1 cellular context compared by ENCODE assay signal in genomic region chr17:43011728-43012472, GRCh38.
TF ChIP-seq lines count a peak whose summit lies in the region.

No MANE protein-coding gene starts in this region.

TF ChIP-seq in HepG2, 621 proteins besides CTCF, POLR2A, EP300 and RAD21 (continues in another document):
- TF ChIP-seq ZNF790 (CRISPR knock-in tag; IDR thresholded peaks at IDR 0.05; ENCODE audit: borderline replicate concordance): no peak
- no peak for TF ChIP-seq ZNF382 (CRISPR knock-in tag; IDR thresholded peaks at IDR 0.05; ENCODE audit: borderline replicate concordance)
- TF ChIP-seq ZNF333 (CRISPR knock-in tag; IDR thresholded peaks at IDR 0.05; ENCODE audit: borderline replicate concordance): no peak
- TF ChIP-seq, protein P1, sequence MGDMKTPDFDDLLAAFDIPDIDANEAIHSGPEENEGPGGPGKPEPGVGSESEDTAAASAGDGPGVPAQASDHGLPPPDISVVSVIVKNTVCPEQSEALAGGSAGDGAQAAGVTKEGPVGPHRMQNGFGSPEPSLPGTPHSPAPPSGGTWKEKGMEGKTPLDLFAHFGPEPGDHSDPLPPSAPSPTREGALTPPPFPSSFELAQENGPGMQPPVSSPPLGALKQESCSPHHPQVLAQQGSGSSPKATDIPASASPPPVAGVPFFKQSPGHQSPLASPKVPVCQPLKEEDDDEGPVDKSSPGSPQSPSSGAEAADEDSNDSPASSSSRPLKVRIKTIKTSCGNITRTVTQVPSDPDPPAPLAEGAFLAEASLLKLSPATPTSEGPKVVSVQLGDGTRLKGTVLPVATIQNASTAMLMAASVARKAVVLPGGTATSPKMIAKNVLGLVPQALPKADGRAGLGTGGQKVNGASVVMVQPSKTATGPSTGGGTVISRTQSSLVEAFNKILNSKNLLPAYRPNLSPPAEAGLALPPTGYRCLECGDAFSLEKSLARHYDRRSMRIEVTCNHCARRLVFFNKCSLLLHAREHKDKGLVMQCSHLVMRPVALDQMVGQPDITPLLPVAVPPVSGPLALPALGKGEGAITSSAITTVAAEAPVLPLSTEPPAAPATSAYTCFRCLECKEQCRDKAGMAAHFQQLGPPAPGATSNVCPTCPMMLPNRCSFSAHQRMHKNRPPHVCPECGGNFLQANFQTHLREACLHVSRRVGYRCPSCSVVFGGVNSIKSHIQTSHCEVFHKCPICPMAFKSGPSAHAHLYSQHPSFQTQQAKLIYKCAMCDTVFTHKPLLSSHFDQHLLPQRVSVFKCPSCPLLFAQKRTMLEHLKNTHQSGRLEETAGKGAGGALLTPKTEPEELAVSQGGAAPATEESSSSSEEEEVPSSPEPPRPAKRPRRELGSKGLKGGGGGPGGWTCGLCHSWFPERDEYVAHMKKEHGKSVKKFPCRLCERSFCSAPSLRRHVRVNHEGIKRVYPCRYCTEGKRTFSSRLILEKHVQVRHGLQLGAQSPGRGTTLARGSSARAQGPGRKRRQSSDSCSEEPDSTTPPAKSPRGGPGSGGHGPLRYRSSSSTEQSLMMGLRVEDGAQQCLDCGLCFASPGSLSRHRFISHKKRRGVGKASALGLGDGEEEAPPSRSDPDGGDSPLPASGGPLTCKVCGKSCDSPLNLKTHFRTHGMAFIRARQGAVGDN (CRISPR knock-in tag; IDR thresholded peaks at IDR 0.05): peak; percentile 46; the same call in 1 of the 2 replicates
- TF ChIP-seq, protein P2, sequence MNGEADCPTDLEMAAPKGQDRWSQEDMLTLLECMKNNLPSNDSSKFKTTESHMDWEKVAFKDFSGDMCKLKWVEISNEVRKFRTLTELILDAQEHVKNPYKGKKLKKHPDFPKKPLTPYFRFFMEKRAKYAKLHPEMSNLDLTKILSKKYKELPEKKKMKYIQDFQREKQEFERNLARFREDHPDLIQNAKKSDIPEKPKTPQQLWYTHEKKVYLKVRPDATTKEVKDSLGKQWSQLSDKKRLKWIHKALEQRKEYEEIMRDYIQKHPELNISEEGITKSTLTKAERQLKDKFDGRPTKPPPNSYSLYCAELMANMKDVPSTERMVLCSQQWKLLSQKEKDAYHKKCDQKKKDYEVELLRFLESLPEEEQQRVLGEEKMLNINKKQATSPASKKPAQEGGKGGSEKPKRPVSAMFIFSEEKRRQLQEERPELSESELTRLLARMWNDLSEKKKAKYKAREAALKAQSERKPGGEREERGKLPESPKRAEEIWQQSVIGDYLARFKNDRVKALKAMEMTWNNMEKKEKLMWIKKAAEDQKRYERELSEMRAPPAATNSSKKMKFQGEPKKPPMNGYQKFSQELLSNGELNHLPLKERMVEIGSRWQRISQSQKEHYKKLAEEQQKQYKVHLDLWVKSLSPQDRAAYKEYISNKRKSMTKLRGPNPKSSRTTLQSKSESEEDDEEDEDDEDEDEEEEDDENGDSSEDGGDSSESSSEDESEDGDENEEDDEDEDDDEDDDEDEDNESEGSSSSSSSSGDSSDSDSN (CRISPR knock-in tag; IDR thresholded peaks at IDR 0.05): no peak
- peak; percentile 49; the same call in 1 of the 2 replicates for TF ChIP-seq ZNF3 (CRISPR knock-in tag; IDR thresholded peaks at IDR 0.05)
- no peak for TF ChIP-seq KAT7 (CRISPR knock-in tag; IDR thresholded peaks at IDR 0.05; ENCODE audit: borderline replicate concordance)
- TF ChIP-seq SRY (CRISPR knock-in tag; IDR thresholded peaks at IDR 0.05): 0 out of 2 replicates have a peak, but pooled peaks have one; percentile 25
- TF ChIP-seq, protein P3, sequence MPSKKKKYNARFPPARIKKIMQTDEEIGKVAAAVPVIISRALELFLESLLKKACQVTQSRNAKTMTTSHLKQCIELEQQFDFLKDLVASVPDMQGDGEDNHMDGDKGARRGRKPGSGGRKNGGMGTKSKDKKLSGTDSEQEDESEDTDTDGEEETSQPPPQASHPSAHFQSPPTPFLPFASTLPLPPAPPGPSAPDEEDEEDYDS (CRISPR knock-in tag; IDR thresholded peaks at IDR 0.05): 0 out of 2 replicates have a peak, but pooled peaks have one; percentile 11
- TF ChIP-seq ZNF704 (CRISPR knock-in tag; IDR thresholded peaks at IDR 0.05; ENCODE audit: borderline replicate concordance): no peak
- no peak for TF ChIP-seq CCAR2 (optimal IDR thresholded peaks at IDR 0.05; ENCODE audit: low read depth, low read length)
- TF ChIP-seq ZNF644 (CRISPR knock-in tag; IDR thresholded peaks at IDR 0.05; ENCODE audit: low read depth): 0 out of 2 replicates have a peak, but pooled peaks have one; percentile 22
- no peak for TF ChIP-seq ZNF710 (CRISPR knock-in tag; IDR thresholded peaks at IDR 0.05; ENCODE audit: borderline replicate concordance)
- no peak for TF ChIP-seq ZNF646 (CRISPR knock-in tag; IDR thresholded peaks at IDR 0.05)
- no peak for TF ChIP-seq SNRNP70 (IDR thresholded peaks at IDR 0.05; ENCODE audit: low read depth, low read length)
- 0 out of 2 replicates have a peak, but pooled peaks have one; percentile 34 for TF ChIP-seq CBFB (CRISPR knock-in tag; IDR thresholded peaks at IDR 0.05)
- TF ChIP-seq ZNF572 (CRISPR knock-in tag; IDR thresholded peaks at IDR 0.05): 0 out of 2 replicates have a peak, but pooled peaks have one; percentile 19
- 0 out of 2 replicates have a peak, but pooled peaks have one; percentile 66 for TF ChIP-seq ZNF318 (CRISPR knock-in tag; IDR thresholded peaks at IDR 0.05)
- TF ChIP-seq, protein P4, sequence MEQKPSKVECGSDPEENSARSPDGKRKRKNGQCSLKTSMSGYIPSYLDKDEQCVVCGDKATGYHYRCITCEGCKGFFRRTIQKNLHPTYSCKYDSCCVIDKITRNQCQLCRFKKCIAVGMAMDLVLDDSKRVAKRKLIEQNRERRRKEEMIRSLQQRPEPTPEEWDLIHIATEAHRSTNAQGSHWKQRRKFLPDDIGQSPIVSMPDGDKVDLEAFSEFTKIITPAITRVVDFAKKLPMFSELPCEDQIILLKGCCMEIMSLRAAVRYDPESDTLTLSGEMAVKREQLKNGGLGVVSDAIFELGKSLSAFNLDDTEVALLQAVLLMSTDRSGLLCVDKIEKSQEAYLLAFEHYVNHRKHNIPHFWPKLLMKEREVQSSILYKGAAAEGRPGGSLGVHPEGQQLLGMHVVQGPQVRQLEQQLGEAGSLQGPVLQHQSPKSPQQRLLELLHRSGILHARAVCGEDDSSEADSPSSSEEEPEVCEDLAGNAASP (CRISPR knock-in tag; IDR thresholded peaks at IDR 0.05; ENCODE audit: borderline replicate concordance): no peak
- no peak for TF ChIP-seq ZSCAN12 (CRISPR knock-in tag; IDR thresholded peaks at IDR 0.05)
- no peak for TF ChIP-seq FOXO1 (CRISPR knock-in tag; IDR thresholded peaks at IDR 0.05)
